Comparison of ENCODE assay signal across 1 cellular context in the genomic region with DNA sequence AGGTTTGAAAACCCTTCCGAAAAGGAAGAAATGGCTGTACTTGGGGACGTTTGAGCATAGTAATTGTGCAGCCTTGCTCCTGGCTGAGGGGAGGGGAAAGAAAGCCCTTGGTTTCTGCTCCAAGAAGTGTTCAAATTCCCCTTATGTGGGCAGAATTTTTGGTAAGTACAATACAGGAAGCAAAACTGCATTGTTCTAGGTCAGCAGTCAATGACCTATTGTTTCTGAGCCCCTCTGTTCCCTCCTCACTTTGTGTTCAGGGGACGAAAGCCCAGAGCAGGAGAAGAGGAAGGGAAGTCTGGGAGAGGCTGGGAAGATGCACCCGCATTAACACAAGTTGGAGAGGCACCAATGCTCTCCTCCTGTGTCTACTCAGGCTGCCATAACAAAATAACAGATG.
TF ChIP-seq lines count a peak whose summit lies in the region.

No MANE protein-coding gene starts in this region.

TF ChIP-seq in WTC11, 78 proteins besides CTCF, POLR2A, EP300 and RAD21 (continued from another document):
- TF ChIP-seq CREB1 (CRISPR knock-in tag; IDR thresholded peaks at IDR 0.05) (no peak), AR (CRISPR knock-in tag; IDR thresholded peaks at IDR 0.05) (no peak), ZNF396 (CRISPR knock-in tag; IDR thresholded peaks at IDR 0.05; ENCODE audit: borderline replicate concordance) (no peak), TCF7 (CRISPR knock-in tag; IDR thresholded peaks at IDR 0.05; ENCODE audit: low read depth) (no peak), ESRRA (CRISPR knock-in tag; IDR thresholded peaks at IDR 0.05; ENCODE audit: borderline replicate concordance) (no peak), ERG (CRISPR knock-in tag; IDR thresholded peaks at IDR 0.05) (no peak), RELA (CRISPR knock-in tag; IDR thresholded peaks at IDR 0.05; ENCODE audit: borderline replicate concordance) (no peak)
